9 cellular contexts compared by ENCODE assay signal in the genomic region with DNA sequence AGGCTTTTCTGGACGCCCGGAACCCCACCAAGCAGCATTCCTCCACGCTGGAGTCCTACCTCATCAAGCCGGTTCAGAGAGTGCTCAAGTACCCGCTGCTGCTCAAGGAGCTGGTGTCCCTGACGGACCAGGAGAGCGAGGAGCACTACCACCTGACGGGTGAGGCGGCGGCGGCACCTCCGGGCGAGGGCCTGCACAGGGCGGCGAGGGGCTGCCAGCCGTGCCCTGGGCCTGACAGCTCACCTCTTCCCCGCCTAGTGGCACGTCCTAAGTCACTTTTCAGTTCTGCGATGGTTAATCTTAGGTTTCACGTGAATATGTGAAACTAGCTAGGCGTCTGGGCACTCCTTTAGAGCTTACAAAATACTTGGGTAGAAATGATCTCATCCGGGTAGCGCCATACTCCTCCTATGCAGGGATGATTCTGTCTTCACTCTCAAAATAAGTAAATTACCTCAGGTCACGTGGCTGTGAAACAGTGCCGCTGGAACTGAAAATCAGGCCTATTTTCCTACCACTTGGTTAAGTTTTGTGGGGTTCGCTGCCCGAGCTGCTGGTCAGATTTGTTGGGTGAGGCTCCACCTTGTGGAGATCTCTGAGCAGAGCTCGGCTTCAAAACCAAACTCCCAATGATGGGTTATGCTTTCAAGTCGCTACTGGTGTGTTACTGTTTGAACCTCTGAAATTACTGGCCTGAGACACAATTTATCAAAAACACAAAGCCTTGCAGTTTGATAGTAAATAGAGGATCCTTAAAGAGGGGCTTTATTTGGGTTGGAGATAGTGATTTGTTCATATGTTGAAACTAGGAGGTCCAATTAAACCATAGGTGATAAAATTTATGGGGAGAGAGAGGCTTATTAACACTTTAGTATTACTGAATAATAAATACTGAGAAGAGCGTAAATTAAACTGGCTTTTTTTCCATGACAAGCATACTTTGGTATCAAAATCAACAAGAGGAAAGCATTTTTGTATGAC. TPM values are rescaled to one million over a fixed set of nuclear protein-coding genes. Genes with fewer than 3 reads are reported as not detected.
DNase-seq lines count a peak whose midpoint lies in the region; ATAC-seq and TF ChIP-seq lines count a peak whose summit lies in the region.
"Had no signal": no experiment of that assay in that cellular context is flagged by ENCODE, and none has a peak within 500 bp of the region (broad histone marks: within the 10 kb centered on the region; RNA-seq: fewer than 3 reads in every experiment).

No MANE protein-coding gene starts in this region.

- H3K27me3 ChIP-seq in OCI-LY1 (ENCODE audit: insufficient read depth, low read length), result no peaks in the 10 kb centered on the region

- H3K4me3 ChIP-seq in OCI-LY1 (ENCODE audit: low read depth, low read length, poor library complexity, severe bottlenecking) (no peak overlapping the region), choroid plexus epithelial cell (ENCODE audit: low read depth, low read length) (no peak overlapping the region), lower leg skin (ENCODE audit: low read depth, poor library complexity, severe bottlenecking) (no peak overlapping the region)

- H3K79me2 ChIP-seq in OCI-LY1 (ENCODE audit: insufficient read depth, low read length), result no peaks in the 10 kb centered on the region

- no peak for TF ChIP-seq POLR2A in lower leg skin (IDR thresholded peaks at IDR 0.05)

- no peaks in the 10 kb centered on the region for H3K9me3 ChIP-seq in OCI-LY1 (ENCODE audit: low read length)

- ATAC-seq in GM21619 (IDR thresholded peaks at IDR 0.05; ENCODE audit: unreplicated experiment), result peak; percentile 65
- ATAC-seq in HG02981 (IDR thresholded peaks at IDR 0.05; ENCODE audit: unreplicated experiment), result no peak

- H3K27ac ChIP-seq in OCI-LY1 (ENCODE audit: low read depth, low read length, poor library complexity, severe bottlenecking) (no peak overlapping the region), substantia nigra (ENCODE audit: low read depth, low read length, poor library complexity, severe bottlenecking) (no peak overlapping the region)

- TF ChIP-seq CTCF in OCI-LY1 (IDR thresholded peaks at IDR 0.05; ENCODE audit: low read length), result peak; percentile 84
- peak; percentile 96 for TF ChIP-seq CTCF in choroid plexus epithelial cell (conservative IDR thresholded peaks at IDR 0.05; ENCODE audit: low read depth, low read length)
- no peak for TF ChIP-seq CTCF in lower leg skin (IDR thresholded peaks at IDR 0.05)

- H4K20me1 ChIP-seq in OCI-LY1 (ENCODE audit: insufficient read depth, low read length), result no peaks in the 10 kb centered on the region

- intact Hi-C loops in lower leg skin (cut with DNase I; ENCODE audit: low total_unique reads), result no loop called here

- in situ Hi-C loops in G401 (cut with HindIII; ENCODE audit: low sequenced_read_pairs), result no loop called here

- no peaks in the 10 kb centered on the region for H3K9me2 ChIP-seq in OCI-LY1 (ENCODE audit: low read depth, low read length)

- WGBS in lower leg skin, 2 donors, result 66 to 69% methylated on average over 30 of the region's 30 CpGs

- H3K4me2 ChIP-seq in OCI-LY1 (ENCODE audit: low read length), result no peak overlapping the region

- H3F3A ChIP-seq in OCI-LY1 (ENCODE audit: insufficient read depth, low read length), result no peaks in the 10 kb centered on the region

- no peaks in the 10 kb centered on the region for H3K4me1 ChIP-seq in OCI-LY1 (ENCODE audit: insufficient read depth, low read length, severe bottlenecking)

- no peak overlapping the region for H3K9ac ChIP-seq in OCI-LY1 (ENCODE audit: low read length)

- no peak overlapping the region for H2AFZ ChIP-seq in OCI-LY1 (ENCODE audit: low read length)

- DNase-seq in G401 (ENCODE audit: low spot score) (peak; percentile 57), choroid plexus epithelial cell (ENCODE audit: low read depth) (peak; percentile 93), lower leg skin (ENCODE audit: low spot score in 2 of 2) (peak; percentile 22 to 84), substantia nigra (lab: John Stamatoyannopoulos, UW) (peak in 31 of 49 donors; percentile 3 to 58 (median 39))
- DNase-seq: activated naive CD8-positive, alpha-beta T cell treated with anti-CD3 and anti-CD28 coated beads, Interleukin-2, amount 10 ng/mL, durations not matched to agents 7 days and 5 days had no signal

- H3K36me3 ChIP-seq in OCI-LY1 (ENCODE audit: insufficient read depth, low read length), result peaks cover 27% of the 10 kb centered on the region; the same call in 1 of the 2 replicates

RNA-seq across cellular contexts. Expression of gene CLDN20, which starts 15.5 kb away (rescaled TPM):
- not detected in 2 replicates for total RNA-seq in G401 (2014; rRNA removed; shearing (Covaris generic))
- total RNA-seq in lower leg skin, result under 1 TPM in 3 of 4 donors, not detected in 1; 0.34 to 0.68 (median 0.34) TPM
- total RNA-seq: activated naive CD8-positive, alpha-beta T cell treated with anti-CD3 and anti-CD28 coated beads, Interleukin-2, amount 10 ng/mL, durations not matched to agents 7 days and 5 days; urinary bladder had no signal

Comparison
In these comparisons a context has a peak if more than half of its experiments do, and no peak if none do; other contexts are left out.
1. DNase-seq: peak in every context shown above with its lines; median percentile 93 in choroid plexus epithelial cell; 57 in G401; 53 in lower leg skin; 39 in substantia nigra.
2. CTCF ChIP-seq: peak in OCI-LY1 (single experiment) and choroid plexus epithelial cell (single experiment); none in lower leg skin (0 of 3).